In genomic region chr2:128345436-128346165, GRCh38 we compare ENCODE assay signal across 1 cellular context.
TF ChIP-seq lines count a peak whose summit lies in the region.

No MANE protein-coding gene starts in this region.

TF ChIP-seq in IMR-90, 13 proteins besides CTCF, POLR2A, EP300 and RAD21 (continued from another document):
- no peak for TF ChIP-seq RCOR1 (IDR thresholded peaks at IDR 0.05; ENCODE audit: insufficient replicate concordance, low read length)
- TF ChIP-seq FOS (IDR thresholded peaks at IDR 0.05; ENCODE audit: low read depth, low read length), result no peak
- no peak for TF ChIP-seq BHLHE40 (IDR thresholded peaks at IDR 0.05; ENCODE audit: low read depth, low read length)
- TF ChIP-seq NFE2L2 (IDR thresholded peaks at IDR 0.05; ENCODE audit: low read depth, low read length), result no peak
- TF ChIP-seq MAFK (IDR thresholded peaks at IDR 0.05; ENCODE audit: low read depth, low read length), result no peak
- no peak for TF ChIP-seq CHD1 (IDR thresholded peaks at IDR 0.05; ENCODE audit: low read depth, low read length)
